9 cellular contexts compared by ENCODE assay signal in the genomic region with DNA sequence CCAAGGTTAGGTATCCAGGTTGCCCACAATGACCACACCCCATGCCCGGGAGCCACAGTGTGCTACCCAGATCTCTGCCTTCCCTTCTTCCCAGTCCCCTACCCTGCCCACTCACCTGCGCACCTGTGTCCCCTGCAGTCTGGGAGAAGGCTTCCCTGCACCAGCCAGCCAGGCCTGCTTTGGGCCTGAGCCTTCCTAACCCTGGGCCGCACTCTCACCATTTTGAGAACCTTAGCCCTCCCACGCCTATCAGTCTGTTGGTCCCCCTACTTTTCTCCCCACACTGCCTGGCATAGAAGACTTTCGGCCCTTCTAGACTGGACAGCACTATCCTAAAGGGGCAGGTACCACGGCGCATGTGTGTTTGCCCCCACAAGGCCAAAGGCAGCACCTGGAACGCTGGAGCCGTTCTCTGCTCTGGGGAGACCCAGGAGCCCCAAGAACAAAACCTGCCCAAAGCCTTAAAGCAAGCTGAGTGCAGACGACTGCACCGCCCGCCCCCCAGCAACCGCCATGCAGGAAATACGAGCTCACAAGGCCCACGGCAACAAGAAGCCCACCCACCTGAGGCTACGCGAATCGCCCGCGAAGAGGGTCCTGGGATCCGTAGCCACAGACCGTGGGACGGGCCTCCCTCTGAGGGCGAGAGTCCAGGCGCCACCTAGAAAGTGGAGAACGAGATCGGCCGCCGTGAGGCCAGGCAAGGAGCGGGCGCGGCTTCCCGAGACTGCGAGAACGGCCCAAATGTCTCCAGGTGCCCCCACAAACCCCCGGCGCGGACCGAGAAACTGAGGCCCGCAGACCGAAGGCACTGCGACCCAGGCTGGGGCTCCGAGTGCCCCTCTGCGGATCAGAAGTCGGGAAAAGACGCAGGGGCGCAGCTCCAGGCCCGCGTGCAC. TPM values are rescaled to one million over a fixed set of nuclear protein-coding genes. Genes with fewer than 3 reads are reported as not detected.
A peak's percentile ranks its signal among the peaks of the same experiment; 100 is the strongest.
DNase-seq lines count a peak whose midpoint lies in the region; ATAC-seq, FAIRE-seq and TF ChIP-seq lines count a peak whose summit lies in the region.
"Had no signal": no experiment of that assay in that cellular context is flagged by ENCODE, and none has a peak within 500 bp of the region (broad histone marks: within the 10 kb centered on the region; RNA-seq: fewer than 3 reads in every experiment).

No MANE protein-coding gene starts in this region.

- 3% methylated on average over 49 of the region's 49 CpGs for WGBS in HUES64
- WGBS in spleen, 5 donors: 1 to 3% (median 2%) methylated on average over 27 to 49 of the region's 49 CpGs

- H3K9ac ChIP-seq in HUES64 (ENCODE audit: low read depth, low read length) (peak overlapping the region; percentile 87), astrocyte (ENCODE audit: low read length) (peak overlapping the region; percentile 84)

- peaks cover 69% of the 10 kb centered on the region for H3K79me2 ChIP-seq in astrocyte (ENCODE audit: insufficient read depth, low read length)

- peak overlapping the region; percentile 94 for H3K27ac Mint-ChIP-seq in activated CD8-positive, alpha-beta memory T cell treated with anti-CD3 and anti-CD28 coated beads, Interleukin-2, amount 10 ng/mL, durations not matched to agents 7 days and 5 days
- H3K27ac Mint-ChIP-seq in astrocyte (ENCODE audit: unreplicated experiment) (peak overlapping the region; percentile 90), immature natural killer cell (peak overlapping the region; percentile 53 to 93 (median 90))

- no peaks in the 10 kb centered on the region for H3K27me3 Mint-ChIP-seq in activated CD8-positive, alpha-beta memory T cell treated with anti-CD3 and anti-CD28 coated beads, Interleukin-2, amount 10 ng/mL, durations not matched to agents 7 days and 5 days
- H3K27me3 Mint-ChIP-seq in astrocyte (ENCODE audit: low read depth, unreplicated experiment): no peaks in the 10 kb centered on the region
- H3K27me3 Mint-ChIP-seq in immature natural killer cell (ENCODE audit: low read depth in 3 of 3): peaks cover 0 to 3% (median 0%) of the 10 kb centered on the region in 3 donors

- peak overlapping the region; percentile 90 for H3K4me3 ChIP-seq in HUES64 (ENCODE audit: low read length)
- H3K4me3 ChIP-seq in astrocyte (ENCODE audit: insufficient read depth, low read depth, low read length): peak overlapping the region; percentile 78
- H3K4me3 ChIP-seq in spleen: peak overlapping the region; percentile 74 to 94 (median 90)

- ATAC-seq in activated CD8-positive, alpha-beta memory T cell treated with anti-CD3 and anti-CD28 coated beads, Interleukin-2, amount 10 ng/mL, durations not matched to agents 7 days and 5 days: peak; percentile 9
- no peak for ATAC-seq in HG02759 (IDR thresholded peaks at IDR 0.05; ENCODE audit: unreplicated experiment)

- H3K4me1 ChIP-seq in HUES64 (ENCODE audit: insufficient read depth, low read length) (peaks cover 10% of the 10 kb centered on the region), astrocyte (ENCODE audit: insufficient read depth, low read length) (peaks cover 33% of the 10 kb centered on the region), spleen (peaks cover 18 to 71% (median 47%) of the 10 kb centered on the region in 6 donors)

- H3K9me3 Mint-ChIP-seq in activated CD8-positive, alpha-beta memory T cell treated with anti-CD3 and anti-CD28 coated beads, Interleukin-2, amount 10 ng/mL, durations not matched to agents 7 days and 5 days (ENCODE audit: low read depth): no peaks in the 10 kb centered on the region
- H3K9me3 Mint-ChIP-seq in astrocyte (ENCODE audit: unreplicated experiment) (no peaks in the 10 kb centered on the region), immature natural killer cell (no peaks in the 10 kb centered on the region)

- H3K27ac ChIP-seq in HUES64 (ENCODE audit: low read depth, low read length) (peak overlapping the region; percentile 87), astrocyte (ENCODE audit: low read depth, low read length) (peak overlapping the region; percentile 63), spleen (peak overlapping the region; percentile 93 to 98 (median 95))

- H2AFZ ChIP-seq in astrocyte (ENCODE audit: low read depth, low read length): peak overlapping the region; percentile 63

- H3K36me3 ChIP-seq in HUES64 (ENCODE audit: insufficient read depth, low read length) (peaks cover 36% of the 10 kb centered on the region), astrocyte (ENCODE audit: insufficient read depth, low read length) (peaks cover 5% of the 10 kb centered on the region), spleen (peaks cover 0 to 37% (median 22%) of the 10 kb centered on the region in 6 donors)

- CTCF ChIA-PET in activated CD8-positive, alpha-beta memory T cell treated with anti-CD3 and anti-CD28 coated beads, Interleukin-2, amount 10 ng/mL, durations not matched to agents 7 days and 5 days (lab: Charles Lee): interaction anchor here (1.3 kb wide), 1 partner anchor 56 kb away, joined by 5 read pairs; no protein-coding TSS in a partner anchor

- intact Hi-C loops in spleen (cut with DNase I; ENCODE audit: low total_unique reads): no loop called here

- no peaks in the 10 kb centered on the region for H3K9me3 ChIP-seq in HUES64 (ENCODE audit: insufficient read depth, low read depth, low read length)
- H3K9me3 ChIP-seq in astrocyte (ENCODE audit: insufficient read depth, low read depth, low read length): no peaks in the 10 kb centered on the region
- no peaks in the 10 kb centered on the region for H3K9me3 ChIP-seq in spleen

- peaks cover 11% of the 10 kb centered on the region for H3K36me3 Mint-ChIP-seq in activated CD8-positive, alpha-beta memory T cell treated with anti-CD3 and anti-CD28 coated beads, Interleukin-2, amount 10 ng/mL, durations not matched to agents 7 days and 5 days
- H3K36me3 Mint-ChIP-seq in astrocyte (ENCODE audit: low read depth, unreplicated experiment) (peaks cover 24% of the 10 kb centered on the region), immature natural killer cell (no peaks in the 10 kb centered on the region)

- H4K20me1 ChIP-seq in astrocyte (ENCODE audit: insufficient read depth, low read length): peaks cover 50% of the 10 kb centered on the region

- peak overlapping the region; percentile 84 for H3K4me3 Mint-ChIP-seq in activated CD8-positive, alpha-beta memory T cell treated with anti-CD3 and anti-CD28 coated beads, Interleukin-2, amount 10 ng/mL, durations not matched to agents 7 days and 5 days
- H3K4me3 Mint-ChIP-seq in astrocyte (ENCODE audit: unreplicated experiment): peak overlapping the region; percentile 96
- peak overlapping the region; percentile 86 to 92 (median 90) for H3K4me3 Mint-ChIP-seq in immature natural killer cell

- peak overlapping the region; percentile 98 for H3K4me2 ChIP-seq in astrocyte (ENCODE audit: low read length)

- FAIRE-seq in astrocyte (lab: Jason Lieb, UNC): no peak
- FAIRE-seq: endometrium had no signal

- H3K27me3 ChIP-seq in HUES64 (ENCODE audit: insufficient read depth, low read length) (no peaks in the 10 kb centered on the region), astrocyte (ENCODE audit: insufficient read depth, low read length) (no peaks in the 10 kb centered on the region), spleen (replicated peaks in 1 of 7) (no peaks in the 10 kb centered on the region)

- no peak for TF ChIP-seq CTCF in astrocyte (IDR thresholded peaks at IDR 0.05; ENCODE audit: insufficient read depth, low read depth, low read length)
- no peak for TF ChIP-seq CTCF in spleen (IDR thresholded peaks at IDR 0.05 in 8 of 11, conservative IDR thresholded peaks at IDR 0.05 in 3 of 11)

- no peak for TF ChIP-seq POLR2A in spleen (IDR thresholded peaks at IDR 0.05)

- H3K4me1 Mint-ChIP-seq in activated CD8-positive, alpha-beta memory T cell treated with anti-CD3 and anti-CD28 coated beads, Interleukin-2, amount 10 ng/mL, durations not matched to agents 7 days and 5 days: peaks cover 37% of the 10 kb centered on the region
- H3K4me1 Mint-ChIP-seq in astrocyte (ENCODE audit: low read depth, unreplicated experiment) (peaks cover 34% of the 10 kb centered on the region), immature natural killer cell (peaks cover 26 to 31% of the 10 kb centered on the region in 2 donors)

- DNase-seq in activated CD8-positive, alpha-beta memory T cell treated with anti-CD3 and anti-CD28 coated beads, Interleukin-2, amount 10 ng/mL, durations not matched to agents 7 days and 5 days: peak; percentile 49
- no peak for DNase-seq in activated CD8-positive, alpha-beta memory T cell treated with anti-CD3 and anti-CD28 coated beads for 24 hours
- no peak for DNase-seq in astrocyte (ENCODE audit: low read depth)
- no peak for DNase-seq in immature natural killer cell
- peak; percentile 74 for DNase-seq in spleen
- no peak for DNase-seq in kidney glomerular epithelial cell (lab: John Stamatoyannopoulos, UW)

RNA-seq across cellular contexts. Expression of a gene that starts 0.5 kb away (rescaled TPM):
- total RNA-seq in activated CD8-positive, alpha-beta memory T cell treated with anti-CD3 and anti-CD28 coated beads, Interleukin-2, amount 10 ng/mL, durations not matched to agents 7 days and 5 days: 10 to 100 TPM; 13.7 to 14.7 TPM
- 9.5 TPM for polyA plus RNA-seq in HUES64 (2013, experiment 1 of 2)
- polyA plus RNA-seq in HUES64 (2013, experiment 2 of 2): 11.0 TPM
- total RNA-seq in astrocyte: 10.4 and 14.3 TPM in 2 replicates
- polyA plus RNA-seq in immature natural killer cell: 10 to 100 TPM; 19.1 to 30.6 (median 20.3) TPM
- 1 to 10 TPM; 5.7 to 8.1 (median 7.9) TPM for total RNA-seq in spleen
- polyA plus RNA-seq in spleen: 10 to 100 TPM in 2 of 3 donors, 1 to 10 TPM in 1; 7.7 to 10.4 (median 10.1) TPM

RNA-seq across cellular contexts. Expression of a gene that starts 0.5 kb away (rescaled TPM):
- total RNA-seq in activated CD8-positive, alpha-beta memory T cell treated with anti-CD3 and anti-CD28 coated beads, Interleukin-2, amount 10 ng/mL, durations not matched to agents 7 days and 5 days: 10 to 100 TPM; 12.8 to 15.9 TPM
- polyA plus RNA-seq in HUES64 (2013, experiment 1 of 2): 9.9 TPM
- polyA plus RNA-seq in HUES64 (2013, experiment 2 of 2): 9.8 TPM
- total RNA-seq in astrocyte (33.6 and 43.0 TPM in 2 replicates), spleen (10 to 100 TPM; 17.0 to 22.9 (median 18.8) TPM)
- polyA plus RNA-seq in immature natural killer cell (1 to 10 TPM; 1.5 to 8.1 (median 4.5) TPM), spleen (10 to 100 TPM in 2 of 3 donors, 1 to 10 TPM in 1; 8.3 to 13.4 (median 10.8) TPM)

Comparison
In these comparisons a context has a peak if more than half of its experiments do, and no peak if none do; other contexts are left out.
1. DNase-seq: peak in activated CD8-positive, alpha-beta memory T cell treated with anti-CD3 and anti-CD28 coated beads, Interleukin-2, amount 10 ng/mL, durations not matched to agents 7 days and 5 days (single experiment) and spleen (single experiment); none in activated CD8-positive, alpha-beta memory T cell treated with anti-CD3 and anti-CD28 coated beads for 24 hours (single experiment), astrocyte (single experiment), immature natural killer cell (0 of 3) and kidney glomerular epithelial cell (single experiment).
2. Peak in every context shown above with its lines, with median percentiles within 50 percentile points of each other: H3K27ac Mint-ChIP-seq, H3K4me3 Mint-ChIP-seq, H3K27ac ChIP-seq and H3K4me3 ChIP-seq.